Comparison of ENCODE assay signal across 1 cellular context in the genomic region with DNA sequence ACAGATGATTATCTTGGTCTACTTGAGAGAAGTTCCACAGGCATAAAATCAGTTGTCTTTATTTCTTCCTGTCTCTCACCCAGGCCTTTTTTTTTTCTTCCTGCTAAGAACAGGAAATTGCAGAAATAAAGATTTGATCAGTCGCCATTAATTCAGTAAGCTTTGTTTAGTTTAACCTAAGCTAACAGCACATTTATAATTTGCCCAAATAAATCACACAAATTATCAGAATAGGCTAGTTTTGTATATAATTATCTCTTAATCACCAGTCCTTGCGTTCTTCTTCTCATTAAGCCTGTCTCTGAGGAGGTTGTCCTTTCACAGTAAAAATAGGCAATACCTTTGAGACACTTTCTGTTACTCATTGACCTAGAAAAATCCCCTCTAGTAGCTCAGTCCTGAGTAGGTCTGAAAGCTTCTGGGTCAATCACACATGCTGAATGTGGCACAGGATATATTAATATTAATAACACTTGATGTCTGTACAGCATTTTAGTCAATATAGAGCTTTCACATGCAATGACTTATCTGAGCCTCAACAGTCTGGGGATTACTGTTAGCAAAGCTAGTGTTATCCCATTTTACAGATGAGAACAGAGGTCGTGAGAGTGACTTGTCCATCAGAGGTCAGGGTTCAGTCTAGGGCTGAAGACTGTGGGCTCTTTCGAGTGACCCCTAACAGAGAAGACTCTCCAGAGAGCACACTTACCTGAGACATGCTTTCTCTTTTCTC.
TF ChIP-seq lines count a peak whose summit lies in the region.

No MANE protein-coding gene starts in this region.

TF ChIP-seq in GM12878, 131 proteins besides CTCF, POLR2A, EP300 and RAD21 (continued from another document):
- TF ChIP-seq, protein P1, sequence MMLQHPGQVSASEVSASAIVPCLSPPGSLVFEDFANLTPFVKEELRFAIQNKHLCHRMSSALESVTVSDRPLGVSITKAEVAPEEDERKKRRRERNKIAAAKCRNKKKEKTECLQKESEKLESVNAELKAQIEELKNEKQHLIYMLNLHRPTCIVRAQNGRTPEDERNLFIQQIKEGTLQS (IDR thresholded peaks at IDR 0.05; ENCODE audit: borderline replicate concordance, extremely low read depth, low read depth, low read length), result no peak
- TF ChIP-seq BHLHE40 (IDR thresholded peaks at IDR 0.05; ENCODE audit: borderline replicate concordance in 1 of 2, low read depth in 2 of 2, low read length in 1 of 2) (no peak; a peak in 1 of 4 replicates), IKZF1 (conservative IDR thresholded peaks at IDR 0.05) (0 out of 2 replicates have a peak, but pooled peaks have one; percentile 16), ZBTB40 (IDR thresholded peaks at IDR 0.05; ENCODE audit: borderline replicate concordance) (peak; percentile 64; the same call in 1 of the 2 replicates), LARP7 (IDR thresholded peaks at IDR 0.05) (no peak), STAT3 (IDR thresholded peaks at IDR 0.05; ENCODE audit: low read depth, low read length) (peak; percentile 17; the same call in 1 of the 2 replicates), MEF2B (IDR thresholded peaks at IDR 0.05; ENCODE audit: partially characterized antibody, poor library complexity, severe bottlenecking) (peak; percentile 86), SREBF2 (IDR thresholded peaks at IDR 0.05; ENCODE audit: low read length) (no peak), POLR2AphosphoS5 (IDR thresholded peaks at IDR 0.05; ENCODE audit: low read length) (no peak), HDGF (IDR thresholded peaks at IDR 0.05) (no peak), IKZF2 (IDR thresholded peaks at IDR 0.05) (peak in 1 of 2 experiments; percentile 7; a peak in 2 of 4 replicates), HDAC2 (IDR thresholded peaks at IDR 0.05) (no peak), ATF7 (IDR thresholded peaks at IDR 0.05; ENCODE audit: low read depth) (peak; percentile 54), NFIC (IDR thresholded peaks at IDR 0.05; ENCODE audit: low read depth, low read length) (peak; percentile 34; the same call in 1 of the 2 replicates), ZNF384 (IDR thresholded peaks at IDR 0.05; ENCODE audit: borderline replicate concordance, low read depth, low read length) (peak; percentile 81; the same call in 1 of the 2 replicates), TBL1XR1 (IDR thresholded peaks at IDR 0.05; ENCODE audit: low read depth, low read length) (no peak), BCL11A (IDR thresholded peaks at IDR 0.05; ENCODE audit: low read depth, low read length) (no peak), YBX1 (IDR thresholded peaks at IDR 0.05) (no peak), NBN (IDR thresholded peaks at IDR 0.05) (peak; percentile 29; the same call in 1 of the 2 replicates), YY1 (IDR thresholded peaks at IDR 0.05; ENCODE audit: low read depth, low read length) (no peak), RBBP5 (conservative IDR thresholded peaks at IDR 0.05) (no peak), NR2C1 (IDR thresholded peaks at IDR 0.05) (peak; percentile 73), DPF2 (IDR thresholded peaks at IDR 0.05) (peak; percentile 65), PKNOX1 (IDR thresholded peaks at IDR 0.05) (peak; percentile 65), CHD2 (IDR thresholded peaks at IDR 0.05; ENCODE audit: borderline replicate concordance, low read depth, low read length) (peak; percentile 13; the same call in 1 of the 2 replicates), IRF3 (IDR thresholded peaks at IDR 0.05) (no peak), NR2F1 (conservative IDR thresholded peaks at IDR 0.05) (peak; percentile 94)
- TF ChIP-seq, protein P2, sequence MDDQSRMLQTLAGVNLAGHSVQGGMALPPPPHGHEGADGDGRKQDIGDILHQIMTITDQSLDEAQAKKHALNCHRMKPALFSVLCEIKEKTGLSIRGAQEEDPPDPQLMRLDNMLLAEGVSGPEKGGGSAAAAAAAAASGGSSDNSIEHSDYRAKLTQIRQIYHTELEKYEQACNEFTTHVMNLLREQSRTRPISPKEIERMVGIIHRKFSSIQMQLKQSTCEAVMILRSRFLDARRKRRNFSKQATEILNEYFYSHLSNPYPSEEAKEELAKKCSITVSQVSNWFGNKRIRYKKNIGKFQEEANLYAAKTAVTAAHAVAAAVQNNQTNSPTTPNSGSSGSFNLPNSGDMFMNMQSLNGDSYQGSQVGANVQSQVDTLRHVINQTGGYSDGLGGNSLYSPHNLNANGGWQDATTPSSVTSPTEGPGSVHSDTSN (IDR thresholded peaks at IDR 0.05; ENCODE audit: insufficient replicate concordance, low read depth, low read length), result no peak
- TF ChIP-seq, protein P3, sequence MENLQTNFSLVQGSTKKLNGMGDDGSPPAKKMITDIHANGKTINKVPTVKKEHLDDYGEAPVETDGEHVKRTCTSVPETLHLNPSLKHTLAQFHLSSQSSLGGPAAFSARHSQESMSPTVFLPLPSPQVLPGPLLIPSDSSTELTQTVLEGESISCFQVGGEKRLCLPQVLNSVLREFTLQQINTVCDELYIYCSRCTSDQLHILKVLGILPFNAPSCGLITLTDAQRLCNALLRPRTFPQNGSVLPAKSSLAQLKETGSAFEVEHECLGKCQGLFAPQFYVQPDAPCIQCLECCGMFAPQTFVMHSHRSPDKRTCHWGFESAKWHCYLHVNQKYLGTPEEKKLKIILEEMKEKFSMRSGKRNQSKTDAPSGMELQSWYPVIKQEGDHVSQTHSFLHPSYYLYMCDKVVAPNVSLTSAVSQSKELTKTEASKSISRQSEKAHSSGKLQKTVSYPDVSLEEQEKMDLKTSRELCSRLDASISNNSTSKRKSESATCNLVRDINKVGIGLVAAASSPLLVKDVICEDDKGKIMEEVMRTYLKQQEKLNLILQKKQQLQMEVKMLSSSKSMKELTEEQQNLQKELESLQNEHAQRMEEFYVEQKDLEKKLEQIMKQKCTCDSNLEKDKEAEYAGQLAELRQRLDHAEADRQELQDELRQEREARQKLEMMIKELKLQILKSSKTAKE (IDR thresholded peaks at IDR 0.05; ENCODE audit: low read depth, poor library complexity, severe bottlenecking), result peak; percentile 67
- TF ChIP-seq, protein P4, sequence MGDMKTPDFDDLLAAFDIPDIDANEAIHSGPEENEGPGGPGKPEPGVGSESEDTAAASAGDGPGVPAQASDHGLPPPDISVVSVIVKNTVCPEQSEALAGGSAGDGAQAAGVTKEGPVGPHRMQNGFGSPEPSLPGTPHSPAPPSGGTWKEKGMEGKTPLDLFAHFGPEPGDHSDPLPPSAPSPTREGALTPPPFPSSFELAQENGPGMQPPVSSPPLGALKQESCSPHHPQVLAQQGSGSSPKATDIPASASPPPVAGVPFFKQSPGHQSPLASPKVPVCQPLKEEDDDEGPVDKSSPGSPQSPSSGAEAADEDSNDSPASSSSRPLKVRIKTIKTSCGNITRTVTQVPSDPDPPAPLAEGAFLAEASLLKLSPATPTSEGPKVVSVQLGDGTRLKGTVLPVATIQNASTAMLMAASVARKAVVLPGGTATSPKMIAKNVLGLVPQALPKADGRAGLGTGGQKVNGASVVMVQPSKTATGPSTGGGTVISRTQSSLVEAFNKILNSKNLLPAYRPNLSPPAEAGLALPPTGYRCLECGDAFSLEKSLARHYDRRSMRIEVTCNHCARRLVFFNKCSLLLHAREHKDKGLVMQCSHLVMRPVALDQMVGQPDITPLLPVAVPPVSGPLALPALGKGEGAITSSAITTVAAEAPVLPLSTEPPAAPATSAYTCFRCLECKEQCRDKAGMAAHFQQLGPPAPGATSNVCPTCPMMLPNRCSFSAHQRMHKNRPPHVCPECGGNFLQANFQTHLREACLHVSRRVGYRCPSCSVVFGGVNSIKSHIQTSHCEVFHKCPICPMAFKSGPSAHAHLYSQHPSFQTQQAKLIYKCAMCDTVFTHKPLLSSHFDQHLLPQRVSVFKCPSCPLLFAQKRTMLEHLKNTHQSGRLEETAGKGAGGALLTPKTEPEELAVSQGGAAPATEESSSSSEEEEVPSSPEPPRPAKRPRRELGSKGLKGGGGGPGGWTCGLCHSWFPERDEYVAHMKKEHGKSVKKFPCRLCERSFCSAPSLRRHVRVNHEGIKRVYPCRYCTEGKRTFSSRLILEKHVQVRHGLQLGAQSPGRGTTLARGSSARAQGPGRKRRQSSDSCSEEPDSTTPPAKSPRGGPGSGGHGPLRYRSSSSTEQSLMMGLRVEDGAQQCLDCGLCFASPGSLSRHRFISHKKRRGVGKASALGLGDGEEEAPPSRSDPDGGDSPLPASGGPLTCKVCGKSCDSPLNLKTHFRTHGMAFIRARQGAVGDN (IDR thresholded peaks at IDR 0.05), result peak; percentile 71
